ENCODE assay signal across 19 cellular contexts in genomic region chr3:71463622-71464021, GRCh38.
"Had no signal": no experiment of that assay in that cellular context is flagged by ENCODE, and none has a peak within 500 bp of the region (broad histone marks: within the 10 kb centered on the region; RNA-seq: fewer than 3 reads in every experiment).

No MANE protein-coding gene starts in this region.

- H3K4me1 ChIP-seq: tibial artery, uterus had no signal

- DNase-seq: activated CD4-positive, alpha-beta memory T cell treated with anti-CD3 and anti-CD28 coated beads for 36 hours; activated CD4-positive, CD25-positive, alpha-beta regulatory T cell treated with anti-CD3 and anti-CD28 coated beads, Interleukin-2, amount 50 U/mL, for 72 hours; activated CD8-positive, alpha-beta memory T cell treated with anti-CD3 and anti-CD28 coated beads, Interleukin-2, amount 50 U/mL, for 4 hours; effector CD4-positive, alpha-beta T cell; islet precursor cell; mammary epithelial cell; natural killer cell; occipital lobe; right cardiac atrium; small intestine; tibial artery; uterus had no signal

- H3K9me3 ChIP-seq: gastroesophageal sphincter, tibial artery, uterus had no signal

- H3K36me3 ChIP-seq: gastroesophageal sphincter, tibial artery, uterus had no signal

- ATAC-seq: activated naive CD4-positive, alpha-beta T cell treated with anti-CD3 and anti-CD28 coated beads, Interleukin-2, amount 50 U/mL, for 72 hours; gastroesophageal sphincter; left lobe of liver; natural killer cell; right cardiac atrium had no signal

- H3K9me3 Mint-ChIP-seq: activated CD4-positive, alpha-beta memory T cell treated with anti-CD3 and anti-CD28 coated beads for 36 hours; activated naive CD4-positive, alpha-beta T cell treated with anti-CD3 and anti-CD28 coated beads, Interleukin-2, amount 50 U/mL, for 72 hours; activated T-helper 1 cell treated with anti-CD3 and anti-CD28 coated beads, Interleukin-12 subunit alpha, Interleukin-12 subunit beta, Interleukin-2, Interleukin-4 antibody, amounts not matched to agents 30 ng/mL and 10 ng/mL and 1 ng/mL, durations not matched to agents 14 hours and 24 hours and 36 hours; natural killer cell; T-helper 2 cell treated with Interferon-gamma antibody and Interleukin-4, amounts not matched to agents 5 μg/mL and 100 μg/mL, for 36 hours had no signal

- H3K27me3 Mint-ChIP-seq: activated CD4-positive, alpha-beta memory T cell treated with anti-CD3 and anti-CD28 coated beads for 36 hours; progenitor cell of endocrine pancreas had no signal

- H3K27me3 ChIP-seq: gastroesophageal sphincter, tibial artery, uterus had no signal

- H3K4me3 ChIP-seq: gastroesophageal sphincter, tibial artery, uterus had no signal

- H3K27ac ChIP-seq: epithelial cell of prostate, tibial artery, uterus had no signal

- H3K4me3 Mint-ChIP-seq: activated CD4-positive, alpha-beta memory T cell treated with anti-CD3 and anti-CD28 coated beads for 36 hours; activated T-helper 1 cell treated with anti-CD3 and anti-CD28 coated beads, Interleukin-12 subunit alpha, Interleukin-12 subunit beta, Interleukin-2, Interleukin-4 antibody, amounts not matched to agents 30 ng/mL and 10 ng/mL and 1 ng/mL, durations not matched to agents 14 hours and 24 hours and 36 hours; natural killer cell; T-helper 2 cell treated with Interferon-gamma antibody and Interleukin-4, amounts not matched to agents 5 μg/mL and 100 μg/mL, for 36 hours had no signal

- H3K27ac Mint-ChIP-seq: activated CD4-positive, alpha-beta memory T cell treated with anti-CD3 and anti-CD28 coated beads for 36 hours; activated T-helper 1 cell treated with anti-CD3 and anti-CD28 coated beads, Interleukin-12 subunit alpha, Interleukin-12 subunit beta, Interleukin-2, Interleukin-4 antibody, amounts not matched to agents 30 ng/mL and 10 ng/mL and 1 ng/mL, durations not matched to agents 14 hours and 24 hours and 36 hours; progenitor cell of endocrine pancreas; T-helper 2 cell treated with Interferon-gamma antibody and Interleukin-4, amounts not matched to agents 5 μg/mL and 100 μg/mL, for 36 hours had no signal

- FAIRE-seq: small intestine had no signal
